ENCODE assay signal across 12 cellular contexts in the genomic region with DNA sequence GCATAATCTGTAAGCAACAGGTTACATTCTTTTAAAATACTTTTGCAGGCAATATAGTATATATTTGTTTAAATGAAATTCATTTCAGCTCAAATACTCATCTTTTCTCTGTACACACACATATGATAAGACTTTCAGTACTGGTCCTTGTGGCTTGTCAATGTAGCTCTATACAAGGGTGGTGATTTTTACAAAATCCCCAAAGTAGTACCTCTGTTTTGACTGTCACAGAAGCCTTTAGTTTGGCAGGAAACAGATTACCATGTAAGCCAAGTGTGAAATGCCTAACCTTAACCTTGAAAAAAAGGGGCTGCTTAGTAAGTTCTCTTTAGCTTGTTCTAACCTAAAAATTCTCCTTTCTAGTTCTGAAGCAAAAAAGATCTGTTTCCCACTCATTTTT.
DNase-seq lines count a peak whose midpoint lies in the region; ATAC-seq and TF ChIP-seq lines count a peak whose summit lies in the region.
"Had no signal": no experiment of that assay in that cellular context is flagged by ENCODE, and none has a peak within 500 bp of the region (broad histone marks: within the 10 kb centered on the region; RNA-seq: fewer than 3 reads in every experiment).

No MANE protein-coding gene starts in this region.

- no peak overlapping the region for H3K4ac ChIP-seq in mesendoderm (ENCODE audit: low read depth, low read length)

- no peak overlapping the region for H2AK5ac ChIP-seq in mesendoderm (ENCODE audit: low read length)

- in situ Hi-C loops in mammary epithelial cell (cut with MboI; ENCODE audit: low sequenced_read_pairs in 2 of 2): no loop called here

- H3K56ac ChIP-seq in mesendoderm (ENCODE audit: low read length): no peak overlapping the region

- intact Hi-C loops in mammary epithelial cell (cut with micrococcal nuclease): no loop called here

- H2BK15ac ChIP-seq in mesendoderm (replicated peaks; ENCODE audit: low read depth): no peak overlapping the region

- H3K18ac ChIP-seq in mesendoderm (ENCODE audit: low read length): no peak overlapping the region

- no peak overlapping the region for H4K5ac ChIP-seq in mesendoderm (ENCODE audit: low read length)

- TF ChIP-seq CTCF in mammary epithelial cell (conservative IDR thresholded peaks at IDR 0.05 in 1 of 2, IDR thresholded peaks at IDR 0.05 in 1 of 2; ENCODE audit: extremely low read depth in 1 of 2, insufficient read depth in 1 of 2, low read depth in 1 of 2, low read length in 2 of 2): no peak

- no peak overlapping the region for H3K4me3 ChIP-seq in mesendoderm (ENCODE audit: low read length)
- no peak overlapping the region for H3K4me3 ChIP-seq in mammary epithelial cell (replicated peaks in 1 of 3; ENCODE audit: insufficient read depth in 1 of 3, low read depth in 2 of 3, low read length in 3 of 3)
- H3K4me3 ChIP-seq: colonic mucosa, mucosa of descending colon had no signal

- no peaks in the 10 kb centered on the region for H3K36me3 ChIP-seq in mesendoderm (ENCODE audit: control insufficient read depth, insufficient read depth, low read length)
- no peaks in the 10 kb centered on the region for H3K36me3 ChIP-seq in mammary epithelial cell (ENCODE audit: insufficient read depth, low read length)
- H3K36me3 ChIP-seq: colonic mucosa had no signal

- no peak overlapping the region for H3K27ac ChIP-seq in mesendoderm (ENCODE audit: low read depth, low read length)
- no peak overlapping the region for H3K27ac ChIP-seq in mammary epithelial cell (ENCODE audit: insufficient read depth, low read depth, low read length)
- H3K27ac ChIP-seq: colonic mucosa had no signal

- H3K9ac ChIP-seq in mesendoderm (ENCODE audit: low read length): no peak overlapping the region
- no peak overlapping the region for H3K9ac ChIP-seq in mammary epithelial cell (ENCODE audit: insufficient read depth, low read length)

- dilution Hi-C loops in mammary epithelial cell (cut with HindIII; ENCODE audit: low sequenced_read_pairs): no loop called here

- no peak overlapping the region for H3K4me2 ChIP-seq in mesendoderm (ENCODE audit: low read length)
- no peak overlapping the region for H3K4me2 ChIP-seq in mammary epithelial cell (ENCODE audit: insufficient read depth, low read depth, low read length)

- no peak overlapping the region for H2BK5ac ChIP-seq in mesendoderm (ENCODE audit: low read length)

- H3K79me1 ChIP-seq in mesendoderm (ENCODE audit: low read length): no peaks in the 10 kb centered on the region

- H4K8ac ChIP-seq in mesendoderm (ENCODE audit: low read depth, low read length): no peak overlapping the region

- H2BK120ac ChIP-seq in mesendoderm (ENCODE audit: low read depth, low read length): no peak overlapping the region

- no TSS peak for BruUV-seq in mammary epithelial cell (replicated peaks; lab: Mats Ljungman, UMichigan)

- no peak overlapping the region for H2AFZ ChIP-seq in mammary epithelial cell (ENCODE audit: low read depth, low read length)

- H3K4me1 ChIP-seq in mesendoderm (ENCODE audit: control insufficient read depth, low read depth, low read length) (no peaks in the 10 kb centered on the region), mammary epithelial cell (ENCODE audit: insufficient read depth, low read length) (no peaks in the 10 kb centered on the region)
- H3K4me1 ChIP-seq: colonic mucosa had no signal

- DNase-seq in mesendoderm (peak; percentile 57), NCI-H187 (lab: John Stamatoyannopoulos, UW) (no peak), NCI-H226 (no peak), mammary epithelial cell (no peak)
- DNase-seq: activated naive CD8-positive, alpha-beta T cell treated with anti-CD3 and anti-CD28 coated beads for 36 hours; colonic mucosa; immature natural killer cell; MM.1S; mucosa of descending colon had no signal

- ATAC-seq in GM19023 (IDR thresholded peaks at IDR 0.05; ENCODE audit: unreplicated experiment) (peak; percentile 91), GM21619 (IDR thresholded peaks at IDR 0.05; ENCODE audit: unreplicated experiment) (peak; percentile 96), HG03064 (IDR thresholded peaks at IDR 0.05; ENCODE audit: low read depth, unreplicated experiment) (peak; percentile 98)
- ATAC-seq: mucosa of descending colon had no signal

- no peaks in the 10 kb centered on the region for H3K27me3 ChIP-seq in mesendoderm (ENCODE audit: insufficient read depth, low read length, poor library complexity)
- peaks cover 6% of the 10 kb centered on the region for H3K27me3 ChIP-seq in mammary epithelial cell (ENCODE audit: insufficient read depth, low read length)
- H3K27me3 ChIP-seq: colonic mucosa had no signal

- H3K79me2 ChIP-seq in mesendoderm (ENCODE audit: control insufficient read depth, insufficient read depth, low read length) (no peaks in the 10 kb centered on the region), mammary epithelial cell (ENCODE audit: insufficient read depth, low read length) (no peaks in the 10 kb centered on the region)

- H4K20me1 ChIP-seq in mammary epithelial cell (ENCODE audit: insufficient read depth, low read length): no peaks in the 10 kb centered on the region

- CTCF ChIA-PET in mammary epithelial cell (lab: Charles Lee; ENCODE audit: low non-redundant PET): no interaction called here

- no peaks in the 10 kb centered on the region for H3K9me3 ChIP-seq in mammary epithelial cell (replicated peaks; ENCODE audit: insufficient read depth, low read length)
- H3K9me3 ChIP-seq: colonic mucosa, mucosa of descending colon had no signal

- no peak overlapping the region for H3K23ac ChIP-seq in mesendoderm (ENCODE audit: low read length)
